15 cellular contexts compared by ENCODE assay signal in the genomic region with DNA sequence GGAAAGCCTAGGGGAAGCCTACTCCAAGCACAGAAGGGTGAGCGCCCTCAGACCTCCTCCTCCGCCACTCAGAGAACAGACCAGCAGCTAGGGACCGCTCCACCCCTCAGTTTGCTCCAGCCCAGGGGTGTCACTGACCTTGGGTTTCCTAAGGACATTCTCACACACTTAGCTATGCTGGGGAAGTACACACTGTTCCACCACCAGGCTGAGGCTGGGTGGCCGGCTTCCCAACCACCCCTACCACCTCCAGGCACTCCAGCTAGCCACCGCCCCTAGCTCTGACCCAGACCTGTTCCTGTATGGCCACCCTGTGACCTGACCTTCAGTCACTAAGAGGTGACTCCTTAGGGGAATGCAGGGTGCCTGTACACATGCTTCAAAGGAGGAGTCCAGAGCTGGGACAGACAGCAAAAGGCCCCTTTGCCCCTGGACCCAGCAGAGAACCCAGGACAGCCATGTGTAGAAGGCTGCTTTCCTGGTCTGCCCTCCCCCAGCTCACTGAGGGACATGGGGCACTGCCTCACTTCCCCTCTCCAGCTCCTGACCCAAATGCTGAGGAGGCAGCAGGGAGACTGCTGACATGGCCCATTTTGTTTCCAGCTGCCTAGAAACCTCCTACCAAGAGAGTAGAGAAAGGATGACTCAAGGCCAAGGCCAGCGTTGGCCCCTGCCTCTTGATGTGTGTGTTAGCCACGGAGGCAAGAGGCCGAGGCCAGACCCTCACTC. TPM values are rescaled to one million over a fixed set of nuclear protein-coding genes. Genes with fewer than 3 reads are reported as not detected.
DNase-seq lines count a peak whose midpoint lies in the region; ATAC-seq, FAIRE-seq and TF ChIP-seq lines count a peak whose summit lies in the region.
"Had no signal": no experiment of that assay in that cellular context is flagged by ENCODE, and none has a peak within 500 bp of the region (broad histone marks: within the 10 kb centered on the region; RNA-seq: fewer than 3 reads in every experiment).

No MANE protein-coding gene starts in this region.

- H3K36me3 Mint-ChIP-seq in astrocyte (ENCODE audit: low read depth, unreplicated experiment), result peaks cover 21% of the 10 kb centered on the region
- peaks cover 75% of the 10 kb centered on the region for H3K36me3 Mint-ChIP-seq in stimulated activated memory B cell treated with anti-CD40 and anti-IgM and Interleukin-4, amounts not matched to agents 10 μg/mL and 1 μg/mL and 100 μg/mL, for 72 hours

- no peaks in the 10 kb centered on the region for H3K9me3 Mint-ChIP-seq in astrocyte (ENCODE audit: unreplicated experiment)
- no peaks in the 10 kb centered on the region for H3K9me3 Mint-ChIP-seq in stimulated activated memory B cell treated with anti-CD40 and anti-IgM and Interleukin-4, amounts not matched to agents 10 μg/mL and 1 μg/mL and 100 μg/mL, for 72 hours
- H3K9me3 Mint-ChIP-seq: mesothelial cell of epicardium had no signal

- peak; percentile 16 for ATAC-seq in left lung
- ATAC-seq in stimulated activated memory B cell treated with anti-CD40 and anti-IgM and Interleukin-4, amounts not matched to agents 10 μg/mL and 1 μg/mL and 100 μg/mL, for 72 hours, result no peak
- ATAC-seq in HG03432 (IDR thresholded peaks at IDR 0.05; ENCODE audit: unreplicated experiment), result no peak
- no peak for ATAC-seq in HG03469 (IDR thresholded peaks at IDR 0.05; ENCODE audit: unreplicated experiment)

- no peak for FAIRE-seq in astrocyte (lab: Jason Lieb, UNC)

- no peak for DNase-seq in astrocyte (ENCODE audit: low read depth)
- peak in 1 of 2 donors; percentile 59 for DNase-seq in left lung
- no peak for DNase-seq in globus pallidus (ENCODE audit: low spot score)
- DNase-seq in amniotic stem cell (lab: John Stamatoyannopoulos, UW), result no peak
- DNase-seq: activated CD4-positive, alpha-beta T cell treated with anti-CD3 and anti-CD28 coated beads, Interleukin-2, amount 50 U/mL, for 4 hours; central memory CD4-positive, alpha-beta T cell; DMS53; NCI-H1436; NCI-H524 had no signal

- H3K4me1 Mint-ChIP-seq in astrocyte (ENCODE audit: low read depth, unreplicated experiment), result peaks cover 54% of the 10 kb centered on the region
- peaks cover 40% of the 10 kb centered on the region for H3K4me1 Mint-ChIP-seq in stimulated activated memory B cell treated with anti-CD40 and anti-IgM and Interleukin-4, amounts not matched to agents 10 μg/mL and 1 μg/mL and 100 μg/mL, for 72 hours

- H3K79me2 ChIP-seq in astrocyte (ENCODE audit: insufficient read depth, low read length), result peaks cover 55% of the 10 kb centered on the region

- peak overlapping the region; percentile 5 to 90 (median 68); a peak in 20 of 22 replicates for H3K27ac ChIP-seq in BLaER1 treated with 17β-estradiol and CSF1 and Interleukin-3, amounts not matched to agents 10 nM and 100 nM
- H3K27ac ChIP-seq in astrocyte (ENCODE audit: low read depth, low read length) (no peak overlapping the region), left lung (peak overlapping the region; percentile 14 to 90)

- H3K9ac ChIP-seq in BLaER1 treated with 17β-estradiol and CSF1 and Interleukin-3, amounts not matched to agents 10 nM and 100 nM, result peak overlapping the region in 9 of 11 experiments; percentile 27 to 77 (median 45); a peak in 12 of 22 replicates
- H3K9ac ChIP-seq in astrocyte (ENCODE audit: low read length), result no peak overlapping the region

- no peak overlapping the region for H3K4me3 Mint-ChIP-seq in astrocyte (ENCODE audit: unreplicated experiment)
- no peak overlapping the region for H3K4me3 Mint-ChIP-seq in stimulated activated memory B cell treated with anti-CD40 and anti-IgM and Interleukin-4, amounts not matched to agents 10 μg/mL and 1 μg/mL and 100 μg/mL, for 72 hours
- H3K4me3 Mint-ChIP-seq: mesothelial cell of epicardium had no signal

- peaks cover 36 to 74% (median 64%) of the 10 kb centered on the region in 10 experiments for H3K4me1 ChIP-seq in BLaER1 treated with 17β-estradiol and CSF1 and Interleukin-3, amounts not matched to agents 10 nM and 100 nM
- H3K4me1 ChIP-seq in astrocyte (ENCODE audit: insufficient read depth, low read length) (peaks cover 27% of the 10 kb centered on the region), left lung (peaks cover 27 to 57% of the 10 kb centered on the region in 2 donors)

- H4K20me1 ChIP-seq in BLaER1 treated with 17β-estradiol and CSF1 and Interleukin-3, amounts not matched to agents 10 nM and 100 nM, result peaks cover 7 to 78% (median 57%) of the 10 kb centered on the region in 11 experiments; a peak in 20 of 22 replicates
- H4K20me1 ChIP-seq in astrocyte (ENCODE audit: insufficient read depth, low read length), result peaks cover 63% of the 10 kb centered on the region

- H2AFZ ChIP-seq in astrocyte (ENCODE audit: low read depth, low read length), result no peak overlapping the region

- H3K27ac Mint-ChIP-seq in astrocyte (ENCODE audit: unreplicated experiment), result peak overlapping the region; percentile 34
- peak overlapping the region; percentile 44 for H3K27ac Mint-ChIP-seq in stimulated activated memory B cell treated with anti-CD40 and anti-IgM and Interleukin-4, amounts not matched to agents 10 μg/mL and 1 μg/mL and 100 μg/mL, for 72 hours
- H3K27ac Mint-ChIP-seq: mesothelial cell of epicardium had no signal

- H3K4me3 ChIP-seq in BLaER1 treated with 17β-estradiol and CSF1 and Interleukin-3, amounts not matched to agents 10 nM and 100 nM, result peak overlapping the region in 2 of 10 experiments; percentile 6 to 22; a peak in 3 of 20 replicates
- H3K4me3 ChIP-seq in astrocyte (ENCODE audit: insufficient read depth, low read depth, low read length), result no peak overlapping the region
- no peak overlapping the region for H3K4me3 ChIP-seq in left lung

- H3K36me3 ChIP-seq in BLaER1 treated with 17β-estradiol and CSF1 and Interleukin-3, amounts not matched to agents 10 nM and 100 nM, result peaks cover 66 to 79% (median 71%) of the 10 kb centered on the region in 11 experiments
- H3K36me3 ChIP-seq in astrocyte (ENCODE audit: insufficient read depth, low read length), result peaks cover 27% of the 10 kb centered on the region
- H3K36me3 ChIP-seq in left lung, result peaks cover 0 to 63% of the 10 kb centered on the region in 2 donors

- no peaks in the 10 kb centered on the region for H3K9me3 ChIP-seq in BLaER1 treated with 17β-estradiol and CSF1 and Interleukin-3, amounts not matched to agents 10 nM and 100 nM (replicated peaks in 1 of 11)
- H3K9me3 ChIP-seq in astrocyte (ENCODE audit: insufficient read depth, low read depth, low read length), result no peaks in the 10 kb centered on the region
- no peaks in the 10 kb centered on the region for H3K9me3 ChIP-seq in left lung

- H3K27me3 ChIP-seq in BLaER1 treated with 17β-estradiol and CSF1 and Interleukin-3, amounts not matched to agents 10 nM and 100 nM, result no peaks in the 10 kb centered on the region
- no peaks in the 10 kb centered on the region for H3K27me3 ChIP-seq in astrocyte (ENCODE audit: insufficient read depth, low read length)
- H3K27me3 ChIP-seq in left lung, result no peaks in the 10 kb centered on the region

- H3K4me2 ChIP-seq in BLaER1 treated with 17β-estradiol and CSF1 and Interleukin-3, amounts not matched to agents 10 nM and 100 nM, result peak overlapping the region in 8 of 11 experiments; percentile 37 to 95 (median 90); a peak in 14 of 22 replicates
- no peak overlapping the region for H3K4me2 ChIP-seq in astrocyte (ENCODE audit: low read length)

- intact Hi-C loops in left lung (cut with DNase I), result no loop called here

- no peaks in the 10 kb centered on the region for H3K27me3 Mint-ChIP-seq in astrocyte (ENCODE audit: low read depth, unreplicated experiment)
- H3K27me3 Mint-ChIP-seq in stimulated activated memory B cell treated with anti-CD40 and anti-IgM and Interleukin-4, amounts not matched to agents 10 μg/mL and 1 μg/mL and 100 μg/mL, for 72 hours, result no peaks in the 10 kb centered on the region

- TF ChIP-seq CTCF in astrocyte (IDR thresholded peaks at IDR 0.05; ENCODE audit: insufficient read depth, low read depth, low read length) (no peak), left lung (IDR thresholded peaks at IDR 0.05) (no peak)

RNA-seq across cellular contexts. Expression of a gene that starts 6.7 kb away (rescaled TPM):
- total RNA-seq in astrocyte, result not detected in 2 replicates
- not detected for total RNA-seq in left lung
- total RNA-seq: epithelial cell of proximal tubule, mesothelial cell of epicardium had no signal

RNA-seq across cellular contexts. Expression of a gene that starts 8.1 kb away (rescaled TPM):
- total RNA-seq in astrocyte, result 23.6 and 25.5 TPM in 2 replicates
- 10 to 100 TPM; 39.9 to 46.8 TPM for total RNA-seq in left lung

RNA-seq across cellular contexts. Expression of a gene that starts 16.8 kb away (rescaled TPM):
- total RNA-seq in astrocyte (5.4 and 5.5 TPM in 2 replicates), left lung (10 to 100 TPM; 21.6 TPM)

RNA-seq across cellular contexts. Expression of a gene that starts 25.5 kb away (rescaled TPM):
- 201 and 209 TPM in 2 replicates for total RNA-seq in astrocyte
- 100 to 1,000 TPM; 139 to 188 TPM for total RNA-seq in left lung

RNA-seq across cellular contexts. Expression of a gene that starts 31.0 kb away (rescaled TPM):
- total RNA-seq in astrocyte (0.36 and 0.39 TPM in 2 replicates), left lung (under 1 TPM; 0.31 to 0.50 TPM)
- total RNA-seq: epithelial cell of proximal tubule had no signal
